16 cellular contexts compared by ENCODE assay signal in the genomic region with DNA sequence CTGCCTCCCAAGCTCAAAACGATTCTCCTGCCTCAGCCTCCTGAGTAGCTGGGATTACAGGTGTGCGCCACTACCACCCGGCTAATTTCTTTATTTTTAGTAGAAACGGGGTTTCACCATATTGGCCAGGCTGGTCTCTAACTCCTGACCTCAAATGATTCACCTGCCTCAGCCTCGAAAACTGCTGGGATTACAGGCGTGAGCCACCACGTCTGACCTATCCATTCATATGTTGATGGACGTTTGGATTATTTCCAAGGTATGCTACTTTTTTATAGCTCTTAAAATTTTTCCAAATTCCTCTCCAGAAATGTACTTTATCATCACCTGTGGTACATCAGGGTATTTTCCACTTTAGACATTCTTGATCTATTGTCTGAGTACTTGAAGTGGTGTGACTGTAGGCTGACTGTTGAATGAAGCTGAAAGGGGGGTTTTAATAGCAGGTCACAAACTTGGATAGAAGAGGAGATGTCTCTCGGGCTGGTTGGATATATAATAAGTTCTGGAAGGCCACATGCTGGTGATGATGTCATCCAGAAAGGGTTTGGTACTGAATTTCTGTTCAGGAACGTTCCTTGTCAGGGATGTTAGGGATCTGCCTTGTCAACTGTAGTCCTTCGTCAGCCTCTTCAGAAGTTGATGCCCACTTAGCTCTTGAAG. TPM values are rescaled to one million over a fixed set of nuclear protein-coding genes. Genes with fewer than 3 reads are reported as not detected.
DNase-seq lines count a peak whose midpoint lies in the region; ATAC-seq and TF ChIP-seq lines count a peak whose summit lies in the region.
"Had no signal": no experiment of that assay in that cellular context is flagged by ENCODE, and none has a peak within 500 bp of the region (broad histone marks: within the 10 kb centered on the region; RNA-seq: fewer than 3 reads in every experiment).

No MANE protein-coding gene starts in this region.

- TF ChIP-seq CTCF in Calu3 (IDR thresholded peaks at IDR 0.05; ENCODE audit: unreplicated experiment): no peak
- no peak for TF ChIP-seq CTCF in RWPE1 (conservative IDR thresholded peaks at IDR 0.05; ENCODE audit: low read depth)
- no peak for TF ChIP-seq CTCF in foreskin keratinocyte (conservative IDR thresholded peaks at IDR 0.05)

- no peaks in the 10 kb centered on the region for H3K9me3 Mint-ChIP-seq in Calu3 (ENCODE audit: low read depth, unreplicated experiment)
- H3K9me3 Mint-ChIP-seq in activated T-cell treated with anti-CD3 and anti-CD28 coated beads, Interleukin-2, amount 50 U/mL, for 4 hours: no peaks in the 10 kb centered on the region

- no peak overlapping the region for H2AFZ ChIP-seq in ACC112 (ENCODE audit: low read length, unreplicated experiment)
- H2AFZ ChIP-seq: parathyroid adenoma had no signal

- POLR2A ChIA-PET in RWPE1 (lab: Yijun Ruan, JAX; ENCODE audit: low non-redundant PET): interaction anchor here (0.5 kb wide), 1 partner anchor 210 kb away, joined by 3 read pairs; no protein-coding TSS in a partner anchor

- H3K4me3 Mint-ChIP-seq in Calu3 (ENCODE audit: low read depth, unreplicated experiment): peak overlapping the region; percentile 11
- H3K4me3 Mint-ChIP-seq in activated T-cell treated with anti-CD3 and anti-CD28 coated beads, Interleukin-2, amount 50 U/mL, for 4 hours: no peak overlapping the region

- H3K79me2 ChIP-seq in ACC112 (ENCODE audit: control insufficient read depth, insufficient read depth, low read length, unreplicated experiment): peaks cover 84% of the 10 kb centered on the region

- 48 to 54% methylated on average over 11 of the region's 11 CpGs for WGBS in aorta, 2 donors

- H3K27ac Mint-ChIP-seq in Calu3 (ENCODE audit: unreplicated experiment): peak overlapping the region; percentile 48

- CTCF ChIA-PET in Calu3 (lab: Charles Lee) (interaction anchor here (1.3 kb wide), 1 partner anchor 35 kb away, joined by 3 read pairs; no protein-coding TSS in a partner anchor), RWPE1 (lab: Yijun Ruan, JAX) (no interaction called here)

- H3K27me3 ChIP-seq in ACC112 (ENCODE audit: insufficient read depth, low read length): no peaks in the 10 kb centered on the region
- no peaks in the 10 kb centered on the region for H3K27me3 ChIP-seq in foreskin keratinocyte
- no peaks in the 10 kb centered on the region for H3K27me3 ChIP-seq in aorta (ENCODE audit: control insufficient read depth in 1 of 2, insufficient read depth in 2 of 2, low read length in 1 of 2)
- H3K27me3 ChIP-seq: esophagus squamous epithelium, heart left ventricle had no signal

- intact Hi-C loops in Calu3 (cut with micrococcal nuclease; ENCODE audit: unreplicated experiment): no loop called here
- intact Hi-C loops in aorta (cut with DNase I): no loop called here

- ATAC-seq in foreskin keratinocyte (peak; percentile 10), aorta (ENCODE audit: low FRiP score) (no peak)
- no peak for ATAC-seq in activated T-cell treated with anti-CD3 and anti-CD28 coated beads, Interleukin-2, amount 50 U/mL, for 4 hours

- peaks cover 17% of the 10 kb centered on the region for H3K36me3 ChIP-seq in ACC112 (ENCODE audit: insufficient read depth, low read length)
- no peaks in the 10 kb centered on the region for H3K36me3 ChIP-seq in aorta (ENCODE audit: control insufficient read depth in 1 of 2, insufficient read depth in 2 of 2, low read length in 1 of 2)

- H3K27ac ChIP-seq in ACC112 (ENCODE audit: low read depth, low read length): peak overlapping the region; percentile 7; the same call in 1 of the 2 replicates
- peak overlapping the region; percentile 17; the same call in 1 of the 2 replicates for H3K27ac ChIP-seq in RWPE1
- no peak overlapping the region for H3K27ac ChIP-seq in foreskin keratinocyte
- H3K27ac ChIP-seq in aorta (ENCODE audit: low read depth in 1 of 2, low read length in 2 of 2): no peak overlapping the region
- H3K27ac ChIP-seq: KMS-11, parathyroid adenoma had no signal

- DNase-seq in Calu3: no peak
- DNase-seq in RWPE1 (ENCODE audit: low spot score): no peak
- no peak for DNase-seq in foreskin keratinocyte
- DNase-seq in activated gamma-delta T cell (lab: John Stamatoyannopoulos, UW): no peak
- DNase-seq in activated T-cell treated with anti-CD3 and anti-CD28 coated beads, Interleukin-2, amount 50 U/mL, for 4 hours: no peak
- DNase-seq in aorta: no peak
- DNase-seq in NCI-H1105 (lab: John Stamatoyannopoulos, UW): no peak
- DNase-seq: activated CD4-positive, CD25-positive, alpha-beta regulatory T cell; activated T-cell treated with anti-CD3 and anti-CD28 coated beads for 4 hours; esophagus squamous epithelium; heart left ventricle; NCI-H1436 treated with DMSO at 0.1 percent for 48 hours; NCI-H524 treated with DMSO at 0.1 percent for 48 hours had no signal

- H3K36me3 Mint-ChIP-seq in Calu3 (ENCODE audit: insufficient read depth, unreplicated experiment): peaks cover 76% of the 10 kb centered on the region
- H3K36me3 Mint-ChIP-seq in activated T-cell treated with anti-CD3 and anti-CD28 coated beads, Interleukin-2, amount 50 U/mL, for 4 hours (ENCODE audit: insufficient read depth): peaks cover 5% of the 10 kb centered on the region

- H3K4me3 ChIP-seq in ACC112 (ENCODE audit: low read depth, low read length): no peak overlapping the region
- no peak overlapping the region for H3K4me3 ChIP-seq in aorta (ENCODE audit: low read length in 2 of 2)
- H3K4me3 ChIP-seq: esophagus squamous epithelium, heart left ventricle had no signal

- H3K27me3 Mint-ChIP-seq in Calu3 (ENCODE audit: unreplicated experiment): no peaks in the 10 kb centered on the region
- peaks cover 18% of the 10 kb centered on the region for H3K27me3 Mint-ChIP-seq in activated T-cell treated with anti-CD3 and anti-CD28 coated beads, Interleukin-2, amount 50 U/mL, for 4 hours (ENCODE audit: low read depth)

- peaks cover 28% of the 10 kb centered on the region for H3K4me1 ChIP-seq in ACC112 (ENCODE audit: control insufficient read depth, insufficient read depth, low read length, unreplicated experiment)
- no peaks in the 10 kb centered on the region for H3K4me1 ChIP-seq in foreskin keratinocyte
- H3K4me1 ChIP-seq in aorta (ENCODE audit: control insufficient read depth in 1 of 2, insufficient read depth in 2 of 2, low read length in 2 of 2): peaks cover 3 to 7% of the 10 kb centered on the region in 2 donors

- no peaks in the 10 kb centered on the region for H3K9me3 ChIP-seq in aorta (ENCODE audit: control insufficient read depth, low read length)
- H3K9me3 ChIP-seq: esophagus squamous epithelium had no signal

- peaks cover 68% of the 10 kb centered on the region for H3K4me1 Mint-ChIP-seq in Calu3 (ENCODE audit: low read depth, unreplicated experiment)
- peaks cover 21% of the 10 kb centered on the region for H3K4me1 Mint-ChIP-seq in activated T-cell treated with anti-CD3 and anti-CD28 coated beads, Interleukin-2, amount 50 U/mL, for 4 hours (ENCODE audit: low read depth)

- no TSS peak for BruUV-seq in Calu3 (replicated peaks; lab: Mats Ljungman, UMichigan)

RNA-seq across cellular contexts. Expression of a gene that starts 7.4 kb away (rescaled TPM):
- total RNA-seq in Calu3 (2022): 623 and 734 TPM in 2 replicates
- 250 and 266 TPM in 2 replicates for total RNA-seq in foreskin keratinocyte
- polyA plus RNA-seq in foreskin keratinocyte: 146 and 149 TPM in 2 replicates
- 10 to 100 TPM; 27.0 to 40.3 (median 32.2) TPM for total RNA-seq in activated T-cell treated with anti-CD3 and anti-CD28 coated beads, Interleukin-2, amount 50 U/mL, for 4 hours
- 100 to 1,000 TPM; 425 to 446 TPM for total RNA-seq in aorta
- polyA plus RNA-seq in aorta: 100 to 1,000 TPM; 107 to 131 TPM

Comparison
In these comparisons a context has a peak if more than half of its experiments do, and no peak if none do; other contexts are left out.
1. H3K27ac ChIP-seq: peak in ACC112 (single experiment) and RWPE1 (single experiment); none in foreskin keratinocyte (single experiment) and aorta (0 of 2).